In genomic region chr1:206489980-206490534, GRCh38 we compare ENCODE assay signal across 8 cellular contexts.
DNase-seq lines count a peak whose midpoint lies in the region; ATAC-seq lines count a peak whose summit lies in the region.

No MANE protein-coding gene starts in this region.

- ATAC-seq in HG02798 (IDR thresholded peaks at IDR 0.05; ENCODE audit: poor library complexity, unreplicated experiment), result peak; percentile 77
- ATAC-seq in GM18511 (IDR thresholded peaks at IDR 0.05; ENCODE audit: unreplicated experiment), result no peak

- no peaks in the 10 kb centered on the region for H3K27me3 ChIP-seq in effector memory CD4-positive, alpha-beta T cell (replicated peaks; ENCODE audit: control insufficient read depth, insufficient read depth, low read length, poor library complexity, severe bottlenecking)

- H3K4me1 ChIP-seq in effector memory CD4-positive, alpha-beta T cell (ENCODE audit: control insufficient read depth, insufficient read depth, low read length, poor library complexity, severe bottlenecking), result no peaks in the 10 kb centered on the region

- no peak overlapping the region for H3K4me3 ChIP-seq in effector memory CD4-positive, alpha-beta T cell (ENCODE audit: insufficient read depth, low read depth, low read length, poor library complexity, severe bottlenecking)

- H3K9me3 ChIP-seq in effector memory CD4-positive, alpha-beta T cell (ENCODE audit: control insufficient read depth, low read length), result no peaks in the 10 kb centered on the region

- peak; percentile 81 for DNase-seq in DMS153 treated with DMSO at 0.1 percent for 48 hours (lab: John Stamatoyannopoulos, UW; ENCODE audit: unreplicated experiment)
- DNase-seq in NCI-H82 (lab: John Stamatoyannopoulos, UW), result peak; percentile 91
- DNase-seq in activated CD8-positive, alpha-beta memory T cell treated with anti-CD3 and anti-CD28 coated beads for 24 hours, result peak; percentile 92
- peak in 2 of 3 donors; percentile 33 to 37 for DNase-seq in effector memory CD4-positive, alpha-beta T cell
- peak; percentile 63 for DNase-seq in midbrain (lab: John Stamatoyannopoulos, UW)
- peak; percentile 53 to 56 for DNase-seq in stimulated activated CD8-positive, alpha-beta memory T cell treated with anti-CD3 and anti-CD28 coated beads, Interleukin-7, amount 100 ng/mL, for 4 hours (ENCODE audit: low read depth in 2 of 2)

- H3K36me3 ChIP-seq in effector memory CD4-positive, alpha-beta T cell (ENCODE audit: control insufficient read depth, insufficient read depth, low read length), result peaks cover 74% of the 10 kb centered on the region

- no peak overlapping the region for H3K27ac ChIP-seq in effector memory CD4-positive, alpha-beta T cell (ENCODE audit: insufficient read depth, low read length, poor library complexity, severe bottlenecking)

Comparison
In these comparisons a context has a peak if more than half of its experiments do, and no peak if none do; other contexts are left out.
1. DNase-seq: peak in every context shown above with its lines; median percentile 92 in activated CD8-positive, alpha-beta memory T cell treated with anti-CD3 and anti-CD28 coated beads for 24 hours; 91 in NCI-H82; 81 in DMS153 treated with DMSO at 0.1 percent for 48 hours; 63 in midbrain; 54 in stimulated activated CD8-positive, alpha-beta memory T cell treated with anti-CD3 and anti-CD28 coated beads, Interleukin-7, amount 100 ng/mL, for 4 hours; 35 in effector memory CD4-positive, alpha-beta T cell.